20 cellular contexts compared by ENCODE assay signal in the genomic region with DNA sequence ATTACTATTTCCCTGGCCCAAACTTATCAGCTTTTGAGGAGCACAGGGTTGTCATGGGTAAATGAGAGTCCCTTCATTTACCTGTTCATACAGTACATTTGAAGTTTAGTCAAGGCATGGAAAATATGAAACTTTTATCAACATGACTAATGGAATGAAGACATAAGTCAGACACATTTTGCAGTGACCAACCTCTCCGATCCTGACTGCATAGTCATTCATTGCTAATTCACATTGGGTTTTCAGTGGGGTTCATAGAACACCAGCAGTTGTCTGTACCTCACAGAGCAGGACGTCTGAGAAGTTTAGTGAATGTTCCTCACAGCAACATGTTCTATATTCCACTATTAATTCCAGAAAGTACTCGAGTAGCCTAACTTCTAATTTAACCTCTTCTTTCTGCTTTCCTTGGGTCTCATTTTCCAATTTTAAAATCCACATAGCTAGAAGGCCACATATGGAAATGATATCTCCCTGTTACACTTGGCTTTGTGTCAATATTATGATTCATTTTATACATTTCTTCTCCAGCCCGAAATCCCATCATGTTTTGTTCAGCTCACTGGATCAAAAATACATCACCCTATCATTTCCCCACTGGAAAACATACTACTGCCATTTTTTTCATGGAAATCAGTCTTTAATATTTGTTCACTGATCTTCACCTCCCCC.
DNase-seq lines count a peak whose midpoint lies in the region; ATAC-seq and TF ChIP-seq lines count a peak whose summit lies in the region.
"Had no signal": no experiment of that assay in that cellular context is flagged by ENCODE, and none has a peak within 500 bp of the region (broad histone marks: within the 10 kb centered on the region; RNA-seq: fewer than 3 reads in every experiment).

No MANE protein-coding gene starts in this region.

- peaks cover 59% of the 10 kb centered on the region for H3K4me1 Mint-ChIP-seq in HFFc6 (ENCODE audit: low read depth)
- H3K4me1 Mint-ChIP-seq: activated naive CD4-positive, alpha-beta T cell treated with anti-CD3 and anti-CD28 coated beads, Interleukin-2, amount 10 ng/mL, durations not matched to agents 7 days and 5 days; CD8-positive, alpha-beta memory T cell; naive B cell had no signal

- H3K36me3 Mint-ChIP-seq in HFFc6 (ENCODE audit: low read depth): peaks cover 9% of the 10 kb centered on the region; the same call in 1 of the 2 replicates
- H3K36me3 Mint-ChIP-seq: activated naive CD4-positive, alpha-beta T cell treated with anti-CD3 and anti-CD28 coated beads, Interleukin-2, amount 10 ng/mL, durations not matched to agents 7 days and 5 days; CD8-positive, alpha-beta memory T cell; naive B cell; type B pancreatic cell had no signal

- no peak overlapping the region for H3K27ac ChIP-seq in AG04450 (ENCODE audit: low read depth, low read length)
- H3K27ac ChIP-seq: lower lobe of right lung, spleen had no signal

- no peaks in the 10 kb centered on the region for H3K9me3 ChIP-seq in AG04450 (ENCODE audit: control insufficient read depth, insufficient read depth, low read length)
- H3K9me3 ChIP-seq: lower lobe of right lung, spleen had no signal

- POLR2A ChIA-PET in AG04450 (lab: Yijun Ruan, JAX): no interaction called here

- H3K27me3 ChIP-seq in AG04450 (ENCODE audit: control insufficient read depth, insufficient read depth, low read length): no peaks in the 10 kb centered on the region
- H3K27me3 ChIP-seq: spleen had no signal

- no peak for ATAC-seq in HG03460 (IDR thresholded peaks at IDR 0.05; ENCODE audit: unreplicated experiment)
- no peak for ATAC-seq in GM18858 (IDR thresholded peaks at IDR 0.05; ENCODE audit: unreplicated experiment)
- ATAC-seq: lower lobe of right lung, Panc1 had no signal

- H3K27me3 Mint-ChIP-seq in HFFc6 (ENCODE audit: insufficient read depth): no peaks in the 10 kb centered on the region
- H3K27me3 Mint-ChIP-seq: activated naive CD4-positive, alpha-beta T cell treated with anti-CD3 and anti-CD28 coated beads, Interleukin-2, amount 10 ng/mL, durations not matched to agents 7 days and 5 days; CD8-positive, alpha-beta memory T cell; type B pancreatic cell had no signal

- H3K9me3 Mint-ChIP-seq in HFFc6: peaks cover 5% of the 10 kb centered on the region; the same call in 1 of the 2 replicates
- H3K9me3 Mint-ChIP-seq: type B pancreatic cell had no signal

- TF ChIP-seq CTCF in AG04450 (IDR thresholded peaks at IDR 0.05; ENCODE audit: low read depth, low read length): no peak
- TF ChIP-seq CTCF in HFFc6 (IDR thresholded peaks at IDR 0.05): no peak

- no peak overlapping the region for H3K4me3 ChIP-seq in AG04450 (ENCODE audit: low read depth, low read length)
- H3K4me3 ChIP-seq: lower lobe of right lung, spleen had no signal

- H3K27ac Mint-ChIP-seq in HFFc6: peak overlapping the region; percentile 83
- H3K27ac Mint-ChIP-seq: activated naive CD4-positive, alpha-beta T cell treated with anti-CD3 and anti-CD28 coated beads, Interleukin-2, amount 10 ng/mL, durations not matched to agents 7 days and 5 days; CD8-positive, alpha-beta memory T cell; naive B cell; type B pancreatic cell had no signal

- H3K4me3 Mint-ChIP-seq in HFFc6: peak overlapping the region; percentile 59
- H3K4me3 Mint-ChIP-seq: activated naive CD4-positive, alpha-beta T cell treated with anti-CD3 and anti-CD28 coated beads, Interleukin-2, amount 10 ng/mL, durations not matched to agents 7 days and 5 days; CD8-positive, alpha-beta memory T cell; naive B cell; type B pancreatic cell had no signal

- DNase-seq in AG04450 (ENCODE audit: low read depth, low spot score) (peak; percentile 16), HFFc6 (peak; percentile 72), brain pericyte (ENCODE audit: low read depth, low spot score) (peak; percentile 53), hepatic stellate cell (ENCODE audit: low spot score) (peak; percentile 11), NCI-H524 treated with DMSO at 0.1 percent for 48 hours (lab: John Stamatoyannopoulos, UW) (no peak), NCI-H2107 (lab: John Stamatoyannopoulos, UW) (no peak)
- DNase-seq: activated naive CD4-positive, alpha-beta T cell treated with anti-CD3 and anti-CD28 coated beads, Interleukin-2, amount 10 ng/mL, durations not matched to agents 7 days and 5 days; activated T-cell treated with anti-CD3 and anti-CD28 coated beads for 4 hours; CD8-positive, alpha-beta memory T cell; effector memory CD4-positive, alpha-beta T cell; H7; lower lobe of right lung; naive B cell; NCI-H2029; posterior cingulate gyrus; spleen had no signal

- CTCF ChIA-PET in AG04450 (lab: Charles Lee): no interaction called here

Comparison
In these comparisons a context has a peak if more than half of its experiments do, and no peak if none do; other contexts are left out.
1. DNase-seq: peak in AG04450 (single experiment), HFFc6 (single experiment), brain pericyte (single experiment) and hepatic stellate cell (single experiment); none in NCI-H524 treated with DMSO at 0.1 percent for 48 hours (single experiment) and NCI-H2107 (single experiment).